ENCODE assay signal across 31 cellular contexts in genomic region chr3:134965849-134966248, GRCh38.
DNase-seq lines count a peak whose midpoint lies in the region; ATAC-seq, FAIRE-seq and TF ChIP-seq lines count a peak whose summit lies in the region.
"Had no signal": no experiment of that assay in that cellular context is flagged by ENCODE, and none has a peak within 500 bp of the region (broad histone marks: within the 10 kb centered on the region; RNA-seq: fewer than 3 reads in every experiment).

No MANE protein-coding gene starts in this region.

- H3K9me3 ChIP-seq in H1 (ENCODE audit: insufficient read depth in 2 of 2, low read depth in 1 of 2, low read length in 1 of 2) (0 out of 4 replicates have a peak, but pooled peaks cover 0 to 3% of the 10 kb centered on the region in 2 experiments), testis (no peaks in the 10 kb centered on the region), right atrium auricular region (no peaks in the 10 kb centered on the region)
- H3K9me3 ChIP-seq: esophagus squamous epithelium, HAP-1, upper lobe of left lung had no signal

- no peak overlapping the region for H2BK12ac ChIP-seq in H1 (ENCODE audit: low read depth, low read length)

- CTCF ChIA-PET in H1 (lab: Charles Lee; ENCODE audit: partially characterized antibody), result no interaction called here

- H3K23ac ChIP-seq in H1 (ENCODE audit: insufficient read length), result no peak overlapping the region

- intact Hi-C loops in testis (cut with DNase I; ENCODE audit: low total_unique reads), result no loop called here

- H3K4me3 ChIP-seq in H1 (ENCODE audit: extremely low read depth in 1 of 4, insufficient read depth in 2 of 4, low read depth in 3 of 4, low read length in 4 of 4) (no peak overlapping the region), testis (no peak overlapping the region), right atrium auricular region (no peak overlapping the region)
- H3K4me3 ChIP-seq: esophagus squamous epithelium, HAP-1, heart left ventricle, PC-9, upper lobe of left lung had no signal

- 0 out of 2 replicates have a peak overlapping the region, but pooled peaks have one; percentile 9 for H3K18ac ChIP-seq in H1 (ENCODE audit: extremely low read depth, low read length)

- H3K4me1 ChIP-seq in H1 (replicated peaks in 1 of 4; ENCODE audit: control insufficient read depth in 3 of 4, insufficient read depth in 4 of 4, low read length in 3 of 4), result peaks cover 0 to 7% (median 0%) of the 10 kb centered on the region in 4 experiments; a peak in 2 of 7 replicates
- peaks cover 22% of the 10 kb centered on the region for H3K4me1 ChIP-seq in testis
- no peaks in the 10 kb centered on the region for H3K4me1 ChIP-seq in right atrium auricular region
- H3K4me1 ChIP-seq: esophagus squamous epithelium, foreskin keratinocyte, HAP-1, heart left ventricle, upper lobe of left lung had no signal

- H2AK5ac ChIP-seq in H1 (ENCODE audit: low read depth, low read length), result no peak overlapping the region

- TF ChIP-seq CTCF in H1 (IDR thresholded peaks at IDR 0.05; ENCODE audit: control extremely low read depth in 1 of 3, insufficient read depth in 1 of 3, low read depth in 1 of 3, low read length in 3 of 3) (no peak), testis (IDR thresholded peaks at IDR 0.05) (no peak), right atrium auricular region (IDR thresholded peaks at IDR 0.05) (no peak)

- TF ChIP-seq RAD21 in H1 (IDR thresholded peaks at IDR 0.05 in 1 of 2, conservative IDR thresholded peaks at IDR 0.05 in 1 of 2; ENCODE audit: low read depth in 2 of 2, low read length in 2 of 2), result no peak

- H2BK120ac ChIP-seq in H1 (replicated peaks; ENCODE audit: low read depth, low read length), result no peak overlapping the region

- H4K5ac ChIP-seq in H1 (ENCODE audit: insufficient read length, low read depth, low read length), result no peak overlapping the region

- H3K27ac ChIP-seq in H1 (ENCODE audit: low read depth, low read length) (no peak overlapping the region), testis (peak overlapping the region; percentile 32 to 68), right atrium auricular region (no peak overlapping the region)
- H3K27ac ChIP-seq: esophagus squamous epithelium, foreskin keratinocyte, heart left ventricle, HL-60, PC-9, upper lobe of left lung had no signal

- H4K20me1 ChIP-seq in H1 (replicated peaks in 1 of 2; ENCODE audit: control insufficient read depth in 1 of 2, insufficient read depth in 2 of 2, low read length in 2 of 2), result peaks cover 0 to 2% of the 10 kb centered on the region in 2 experiments

- no peaks in the 10 kb centered on the region for H3K27me3 ChIP-seq in H1 (replicated peaks in 1 of 4; ENCODE audit: control insufficient read depth in 3 of 4, extremely low read depth in 1 of 4, insufficient read depth in 3 of 4, low read length in 3 of 4)
- no peaks in the 10 kb centered on the region for H3K27me3 ChIP-seq in testis
- H3K27me3 ChIP-seq in right atrium auricular region, result no peaks in the 10 kb centered on the region
- H3K27me3 ChIP-seq: esophagus squamous epithelium, foreskin keratinocyte, heart left ventricle, upper lobe of left lung had no signal

- H3K36me3 ChIP-seq in H1 (ENCODE audit: control insufficient read depth in 2 of 4, insufficient read depth in 4 of 4, low read length in 3 of 4), result no peaks in the 10 kb centered on the region
- no peaks in the 10 kb centered on the region for H3K36me3 ChIP-seq in testis (ENCODE audit: low read depth, missing control alignments)
- H3K36me3 ChIP-seq in right atrium auricular region, result no peaks in the 10 kb centered on the region
- H3K36me3 ChIP-seq: esophagus squamous epithelium, HAP-1, heart left ventricle, upper lobe of left lung had no signal

- no peaks in the 10 kb centered on the region for H3K79me2 ChIP-seq in H1 (ENCODE audit: control insufficient read depth in 1 of 2, insufficient read depth in 2 of 2, low read length in 2 of 2)

- H3K14ac ChIP-seq in H1 (ENCODE audit: insufficient read length), result no peak overlapping the region

- FAIRE-seq in H1 (lab: Jason Lieb, UNC), result no peak
- FAIRE-seq: GM12891, kidney, TTC549 had no signal

- POLR2A ChIA-PET in H1 (lab: Charles Lee; ENCODE audit: partially characterized antibody), result no interaction called here

- no peak for TF ChIP-seq EP300 in H1 (IDR thresholded peaks at IDR 0.05; ENCODE audit: borderline replicate concordance in 1 of 2, low read depth in 2 of 2, low read length in 2 of 2)

- H2BK5ac ChIP-seq in H1 (ENCODE audit: low read depth, low read length), result no peak overlapping the region

- no peak overlapping the region for H4K8ac ChIP-seq in H1 (ENCODE audit: extremely low read depth, insufficient read depth, low read length)

- no peaks in the 10 kb centered on the region for H3K23me2 ChIP-seq in H1 (ENCODE audit: low read depth, low read length)

- DNase-seq in NCI-H2081 (lab: John Stamatoyannopoulos, UW) (peak; percentile 49 to 56), NCI-H2081 treated with DMSO at 0.1 percent for 48 hours (lab: John Stamatoyannopoulos, UW) (no peak), NCI-H2196 (lab: John Stamatoyannopoulos, UW; ENCODE audit: unreplicated experiment) (peak; percentile 39), H1 (ENCODE audit: low read depth in 1 of 2, low spot score in 2 of 2) (no peak), testis (no peak), right atrium auricular region (ENCODE audit: low spot score) (no peak)
- no peak for DNase-seq in stimulated activated CD4-positive, alpha-beta T cell treated with anti-CD3 and anti-CD28 coated beads, Interleukin-4, amount 100 ng/mL, for 24 hours
- DNase-seq: activated CD4-positive, alpha-beta T cell treated with anti-CD3 and anti-CD28 coated beads, Interleukin-2, amount 50 U/mL, for 4 hours; activated CD8-positive, alpha-beta memory T cell treated with anti-CD3 and anti-CD28 coated beads, Interleukin-2, amount 10 ng/mL, durations not matched to agents 7 days and 5 days; activated gamma-delta T cell treated with Interleukin-2 at 50 U/mL for 16 hours; activated T-cell treated with anti-CD3 and anti-CD28 coated beads, Interleukin-2, amount 50 U/mL, for 48 hours; esophagus squamous epithelium; foreskin keratinocyte; heart left ventricle; KBM-7; kidney; left ventricle myocardium superior; NCI-H1105; NCI-H2029 treated with DMSO at 0.1 percent for 48 hours; NCI-H524; PC-9; Right ventricle myocardium superior; stimulated activated CD4-positive, alpha-beta T cell treated with anti-CD3 and anti-CD28 coated beads, Interleukin-15, amount 100 ng/mL, for 24 hours; T-helper 17 cell; upper lobe of left lung had no signal

- H3K9ac ChIP-seq in H1 (replicated peaks in 1 of 4; ENCODE audit: extremely low read depth in 1 of 4, low read depth in 3 of 4, low read length in 3 of 4), result no peak overlapping the region

- H3K56ac ChIP-seq in H1 (replicated peaks; ENCODE audit: insufficient read length, low read depth, low read length), result no peak overlapping the region

- no peak overlapping the region for H2BK20ac ChIP-seq in H1 (ENCODE audit: low read length)

- no peak overlapping the region for H3K4me2 ChIP-seq in H1 (ENCODE audit: insufficient read depth in 1 of 2, low read depth in 2 of 2, low read length in 2 of 2)
- H3K4me2 ChIP-seq: PC-9 had no signal

- TF ChIP-seq POLR2A in H1 (IDR thresholded peaks at IDR 0.05; ENCODE audit: control extremely low read depth in 1 of 2, low read depth in 2 of 2, low read length in 2 of 2) (no peak), testis (IDR thresholded peaks at IDR 0.05) (no peak)

- H2BK15ac ChIP-seq in H1 (ENCODE audit: low read length), result no peak overlapping the region

- 83% methylated on average over 2 of the region's 2 CpGs; no CpG with 5 or more reads in 1 of the 2 experiments for WGBS in H1 (ENCODE audit: extremely low coverage in 1 of 2, insufficient coverage in 1 of 2, insufficient read length in 1 of 2, insufficient replicate concordance in 2 of 2, low coverage in 1 of 2, low lambda C conversion rate in 2 of 2, missing lambda C conversion rate in 1 of 2), 2 experiments
- 60 to 86% methylated on average over 1 to 2 of the region's 2 CpGs for WGBS in testis, 2 donors

- no peaks in the 10 kb centered on the region for H3K79me1 ChIP-seq in H1 (ENCODE audit: low read depth, low read length)

- H4K91ac ChIP-seq in H1 (replicated peaks; ENCODE audit: insufficient read length, low read length), result no peak overlapping the region

- no peak overlapping the region for H2AFZ ChIP-seq in H1 (ENCODE audit: low read length)
- H2AFZ ChIP-seq: PC-9 had no signal

- ATAC-seq in GM19452 (IDR thresholded peaks at IDR 0.05; ENCODE audit: unreplicated experiment), result no peak
- ATAC-seq: activated CD8-positive, alpha-beta memory T cell treated with anti-CD3 and anti-CD28 coated beads, Interleukin-2, amount 10 ng/mL, durations not matched to agents 7 days and 5 days; foreskin keratinocyte; heart left ventricle; left ventricle myocardium superior; stimulated activated effector memory CD8-positive, alpha-beta T cell treated with anti-CD3 and anti-CD28 coated beads, Interleukin-12 subunit alpha, Interleukin-12 subunit beta, amount 100 ng/mL, for 72 hours; T-helper 17 cell had no signal

- H3K4ac ChIP-seq in H1 (replicated peaks; ENCODE audit: insufficient read length, low read depth, low read length), result no peak overlapping the region

TF ChIP-seq in H1, 55 proteins besides CTCF, POLR2A, EP300 and RAD21 (continues in another document):
- TF ChIP-seq PHF8 (conservative IDR thresholded peaks at IDR 0.05; ENCODE audit: low read depth, low read length), result no peak

Comparison
In these comparisons a context has a peak if more than half of its experiments do, and no peak if none do; other contexts are left out.
1. DNase-seq: peak in NCI-H2081 (2 of 2) and NCI-H2196 (single experiment); none in NCI-H2081 treated with DMSO at 0.1 percent for 48 hours (single experiment), H1 (0 of 2), testis (single experiment), right atrium auricular region (single experiment) and stimulated activated CD4-positive, alpha-beta T cell treated with anti-CD3 and anti-CD28 coated beads, Interleukin-4, amount 100 ng/mL, for 24 hours (single experiment).
2. H3K27ac ChIP-seq: peak in testis (2 of 2); none in H1 (single experiment) and right atrium auricular region (0 of 2).